16 cellular contexts compared by ENCODE assay signal in genomic region chr10:609868-610545, GRCh38.
DNase-seq lines count a peak whose midpoint lies in the region; ATAC-seq and TF ChIP-seq lines count a peak whose summit lies in the region.
"Had no signal": no experiment of that assay in that cellular context is flagged by ENCODE, and none has a peak within 500 bp of the region (broad histone marks: within the 10 kb centered on the region; RNA-seq: fewer than 3 reads in every experiment).

No MANE protein-coding gene starts in this region.

- peak overlapping the region; percentile 74 for H3K27ac ChIP-seq in cardiac muscle cell
- peak overlapping the region; percentile 29 for H3K27ac ChIP-seq in cingulate gyrus (ENCODE audit: low read depth, low read length)
- H3K27ac ChIP-seq in muscle layer of duodenum (ENCODE audit: low read length), result peak overlapping the region; percentile 22
- H3K27ac ChIP-seq in aorta (ENCODE audit: low read depth in 1 of 2, low read length in 2 of 2), result no peak overlapping the region
- H3K27ac ChIP-seq: brain microvascular endothelial cell, thoracic aorta had no signal

- ATAC-seq in Right ventricle myocardium inferior (no peak), aorta (ENCODE audit: low FRiP score) (no peak), GM19324 (IDR thresholded peaks at IDR 0.05; ENCODE audit: low FRiP score, unreplicated experiment) (no peak)
- ATAC-seq: PC-3 had no signal

- intact Hi-C loops in Right ventricle myocardium inferior (cut with DNase I), result loop anchor here (5.0 kb wide), 1 partner anchor 77 kb away; the partner anchor contains the start of gene DIP2C
- intact Hi-C loops in aorta (cut with DNase I), result loop anchor here in 1 of 2 donors (5.0 kb wide), 1 partner anchor 72 kb away; no protein-coding TSS in a partner anchor

- no peaks in the 10 kb centered on the region for H3K9me3 ChIP-seq in cardiac muscle cell (ENCODE audit: low read depth)
- H3K9me3 ChIP-seq in muscle layer of duodenum (ENCODE audit: control insufficient read depth in 1 of 2, low read length in 2 of 2), result no peaks in the 10 kb centered on the region
- no peaks in the 10 kb centered on the region for H3K9me3 ChIP-seq in aorta (ENCODE audit: control insufficient read depth, low read length)
- H3K9me3 ChIP-seq: thoracic aorta had no signal

- WGBS in aorta, 2 donors, result 82 to 88% methylated on average over 11 of the region's 11 CpGs

- TF ChIP-seq CTCF in cardiac muscle cell (IDR thresholded peaks at IDR 0.05; ENCODE audit: low read depth, low read length), result no peak

- H3K27me3 ChIP-seq in cardiac muscle cell, result no peaks in the 10 kb centered on the region
- no peaks in the 10 kb centered on the region for H3K27me3 ChIP-seq in muscle layer of duodenum (ENCODE audit: low read depth, low read length)
- no peaks in the 10 kb centered on the region for H3K27me3 ChIP-seq in aorta (ENCODE audit: control insufficient read depth in 1 of 2, insufficient read depth in 2 of 2, low read length in 1 of 2)
- H3K27me3 ChIP-seq: brain microvascular endothelial cell had no signal

- H3K36me3 ChIP-seq in cardiac muscle cell, result no peaks in the 10 kb centered on the region
- no peaks in the 10 kb centered on the region for H3K36me3 ChIP-seq in muscle layer of duodenum (ENCODE audit: control insufficient read depth in 1 of 2, insufficient read depth in 2 of 2, low read length in 2 of 2)
- H3K36me3 ChIP-seq in aorta (ENCODE audit: control insufficient read depth in 1 of 2, insufficient read depth in 2 of 2, low read length in 1 of 2), result no peaks in the 10 kb centered on the region
- H3K36me3 ChIP-seq: brain microvascular endothelial cell, thoracic aorta had no signal

- H3K4me3 ChIP-seq in cardiac muscle cell (no peak overlapping the region), muscle layer of duodenum (ENCODE audit: low read depth in 1 of 2, low read length in 2 of 2) (no peak overlapping the region), aorta (ENCODE audit: low read length in 2 of 2) (no peak overlapping the region)
- H3K4me3 ChIP-seq: thoracic aorta had no signal

- peak in 1 of 2 donors; percentile 52 for DNase-seq in cardiac muscle cell (ENCODE audit: low read depth in 1 of 2, low spot score in 1 of 2)
- no peak for DNase-seq in Right ventricle myocardium inferior (ENCODE audit: missing footprints)
- peak; percentile 33 to 43 for DNase-seq in aorta
- no peak for DNase-seq in hippocampal formation (lab: John Stamatoyannopoulos, UW)
- DNase-seq in hypothalamus (lab: John Stamatoyannopoulos, UW), result no peak
- DNase-seq: activated CD4-positive, alpha-beta T cell treated with anti-CD3 and anti-CD28 coated beads for 1 hour; DMS 273 treated with DMSO at 0.1 percent for 48 hours; NCI-H1105; PC-3; small intestine; T-helper 1 cell had no signal

- peaks cover 10% of the 10 kb centered on the region for H3K4me1 ChIP-seq in cardiac muscle cell (ENCODE audit: low read depth)
- peaks cover 27 to 42% of the 10 kb centered on the region in 2 donors for H3K4me1 ChIP-seq in muscle layer of duodenum (ENCODE audit: control insufficient read depth in 1 of 2, insufficient read depth in 2 of 2, low read length in 2 of 2)
- peaks cover 2 to 4% of the 10 kb centered on the region in 2 donors for H3K4me1 ChIP-seq in aorta (ENCODE audit: control insufficient read depth in 1 of 2, insufficient read depth in 2 of 2, low read length in 2 of 2)

Comparison
In these comparisons a context has a peak if more than half of its experiments do, and no peak if none do; other contexts are left out.
1. DNase-seq: peak in aorta (2 of 2); none in Right ventricle myocardium inferior (single experiment), hippocampal formation (0 of 2) and hypothalamus (0 of 51).
2. H3K27ac ChIP-seq: peak in cardiac muscle cell (single experiment), cingulate gyrus (single experiment) and muscle layer of duodenum (single experiment); none in aorta (0 of 2).